15 cellular contexts compared by ENCODE assay signal in genomic region chr5:155564541-155564940, GRCh38.
DNase-seq lines count a peak whose midpoint lies in the region; ATAC-seq and TF ChIP-seq lines count a peak whose summit lies in the region.
"Had no signal": no experiment of that assay in that cellular context is flagged by ENCODE, and none has a peak within 500 bp of the region (broad histone marks: within the 10 kb centered on the region; RNA-seq: fewer than 3 reads in every experiment).

No MANE protein-coding gene starts in this region.

- DNase-seq in GM23338 (ENCODE audit: low spot score) (no peak), HT1080 (ENCODE audit: low read depth) (peak; percentile 41), OCI-M1 (lab: John Stamatoyannopoulos, UW) (peak; percentile 44), left lobe of liver (ENCODE audit: low spot score) (no peak), thyroid gland (no peak)
- DNase-seq: CD8-positive, alpha-beta T cell; COR-L47; DND-41; GDM1; GOT3; HFFc6 had no signal

- H3K4me1 ChIP-seq in GM23338 (ENCODE audit: insufficient read depth) (no peaks in the 10 kb centered on the region), thyroid gland (no peaks in the 10 kb centered on the region)
- H3K4me1 ChIP-seq: HAP-1 had no signal

- H3K9me2 ChIP-seq in GM23338 (ENCODE audit: insufficient read depth): no peaks in the 10 kb centered on the region

- peaks cover 15% of the 10 kb centered on the region for H3K9me3 Mint-ChIP-seq in GM23338

- H3K36me3 ChIP-seq in GM23338 (ENCODE audit: insufficient read depth) (no peaks in the 10 kb centered on the region), thyroid gland (no peaks in the 10 kb centered on the region)
- H3K36me3 ChIP-seq: HAP-1 had no signal

- no peak overlapping the region for H3K4me3 ChIP-seq in GM23338
- H3K4me3 ChIP-seq in thyroid gland (replicated peaks in 1 of 3): no peak overlapping the region
- H3K4me3 ChIP-seq: HAP-1 had no signal

- H3K9me3 ChIP-seq in thyroid gland: no peaks in the 10 kb centered on the region
- H3K9me3 ChIP-seq: HAP-1 had no signal

- no peak overlapping the region for H3K4me2 ChIP-seq in GM23338

- no peaks in the 10 kb centered on the region for H3K4me1 Mint-ChIP-seq in GM23338
- H3K4me1 Mint-ChIP-seq: CD14-positive monocyte had no signal

- H3K79me2 ChIP-seq in GM23338 (replicated peaks; ENCODE audit: insufficient read depth): no peaks in the 10 kb centered on the region

- 78 to 83% methylated on average over 12 of the region's 12 CpGs for WGBS in thyroid gland, 2 donors

- H3F3A ChIP-seq in GM23338 (replicated peaks; ENCODE audit: low read depth): no peaks in the 10 kb centered on the region

- H2AFZ ChIP-seq in GM23338: peak overlapping the region; percentile 43; the same call in 1 of the 2 replicates

- H3K27ac Mint-ChIP-seq in GM23338: no peak overlapping the region; the same call in 1 of the 2 replicates
- H3K27ac Mint-ChIP-seq: CD14-positive monocyte; CD8-positive, alpha-beta T cell; HFFc6; IgD-negative memory B cell had no signal

- H3K36me3 Mint-ChIP-seq in GM23338 (ENCODE audit: low read depth): peaks cover 9% of the 10 kb centered on the region; the same call in 2 of the 3 replicates
- H3K36me3 Mint-ChIP-seq: CD14-positive monocyte; CD8-positive, alpha-beta T cell had no signal

- H3K27me3 ChIP-seq in GM23338 (ENCODE audit: insufficient read depth) (no peaks in the 10 kb centered on the region), thyroid gland (no peaks in the 10 kb centered on the region)

- ATAC-seq in GM23338 (no peak), left lobe of liver (no peak), HG03460 (IDR thresholded peaks at IDR 0.05; ENCODE audit: unreplicated experiment) (no peak)
- ATAC-seq: CD8-positive, alpha-beta T cell had no signal

- no peaks in the 10 kb centered on the region for H4K20me1 ChIP-seq in GM23338 (replicated peaks; ENCODE audit: insufficient read depth)

- intact Hi-C loops in thyroid gland (cut with DNase I): no loop called here

- H3K27ac ChIP-seq in GM23338 (ENCODE audit: low read depth) (no peak overlapping the region), thyroid gland (no peak overlapping the region)

- H3K27me3 Mint-ChIP-seq in GM23338 (ENCODE audit: insufficient read depth, low read depth, poor library complexity): no peaks in the 10 kb centered on the region

- no peak for TF ChIP-seq CTCF in GM23338 (conservative IDR thresholded peaks at IDR 0.05; ENCODE audit: low read depth in 2 of 2)
- TF ChIP-seq CTCF in thyroid gland (IDR thresholded peaks at IDR 0.05): no peak

- H3K4me3 Mint-ChIP-seq in GM23338: no peak overlapping the region
- H3K4me3 Mint-ChIP-seq: CD14-positive monocyte; CD8-positive, alpha-beta T cell; HFFc6; IgD-negative memory B cell had no signal

- no peak for TF ChIP-seq POLR2A in thyroid gland (IDR thresholded peaks at IDR 0.05)

TF ChIP-seq in GM23338, 12 proteins besides CTCF, POLR2A, EP300 and RAD21 (continues in another document):
- TF ChIP-seq POLR2AphosphoS5 (IDR thresholded peaks at IDR 0.05; ENCODE audit: low read depth) (no peak), ZNF462 (CRISPR knock-in tag; IDR thresholded peaks at IDR 0.05) (no peak), ZNF331 (CRISPR knock-in tag; IDR thresholded peaks at IDR 0.05; ENCODE audit: low read depth) (no peak), EZH2 (IDR thresholded peaks at IDR 0.05; ENCODE audit: low read depth, unreplicated experiment) (no peak), ZNF114 (CRISPR knock-in tag; IDR thresholded peaks at IDR 0.05) (no peak), CREB1 (CRISPR knock-in tag; IDR thresholded peaks at IDR 0.05; ENCODE audit: low read depth) (no peak), REST (IDR thresholded peaks at IDR 0.05; ENCODE audit: unreplicated experiment) (no peak), NANOG (IDR thresholded peaks at IDR 0.05; ENCODE audit: borderline replicate concordance) (no peak), JUNB (IDR thresholded peaks at IDR 0.05; ENCODE audit: unreplicated experiment) (no peak), EZH2phosphoT487 (IDR thresholded peaks at IDR 0.05; ENCODE audit: unreplicated experiment) (no peak)

Comparison
In these comparisons a context has a peak if more than half of its experiments do, and no peak if none do; other contexts are left out.
1. DNase-seq: peak in HT1080 (single experiment) and OCI-M1 (single experiment); none in GM23338 (single experiment), left lobe of liver (single experiment) and thyroid gland (0 of 2).